ENCODE assay signal across 14 cellular contexts in the genomic region with DNA sequence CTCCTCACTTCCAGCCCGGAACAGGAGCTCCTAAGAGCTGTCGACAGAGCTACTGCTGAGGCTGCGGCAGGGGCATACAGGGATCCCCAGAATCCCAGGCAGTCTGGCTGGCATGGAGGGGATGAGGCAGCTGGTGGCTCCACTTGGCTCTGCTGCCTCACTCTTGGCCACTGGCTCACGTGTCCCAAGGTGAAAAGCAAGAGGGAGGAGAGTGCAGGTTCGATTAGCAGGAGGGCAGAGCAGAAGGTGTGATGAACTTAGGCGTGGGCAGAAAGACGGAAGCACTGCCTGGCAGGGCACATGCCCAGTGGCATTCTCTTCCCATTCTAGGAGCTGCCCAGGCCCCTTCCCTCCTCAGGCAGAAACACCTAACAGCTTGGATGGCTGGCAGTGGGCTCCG. TPM values are rescaled to one million over a fixed set of nuclear protein-coding genes. Genes with fewer than 3 reads are reported as not detected.
DNase-seq lines count a peak whose midpoint lies in the region; ATAC-seq and TF ChIP-seq lines count a peak whose summit lies in the region.
"Had no signal": no experiment of that assay in that cellular context is flagged by ENCODE, and none has a peak within 500 bp of the region (broad histone marks: within the 10 kb centered on the region; RNA-seq: fewer than 3 reads in every experiment).

No MANE protein-coding gene starts in this region.

- peak overlapping the region in 7 of 11 experiments; percentile 1 to 49 (median 8); a peak in 6 of 22 replicates for H3K9ac ChIP-seq in BLaER1 treated with 17β-estradiol and CSF1 and Interleukin-3, amounts not matched to agents 10 nM and 100 nM
- H3K9ac ChIP-seq in mesendoderm (ENCODE audit: low read length) = no peak overlapping the region

- no CpG with 5 or more reads among the region's 8 CpGs for WGBS in mesendoderm (ENCODE audit: extremely low coverage, insufficient coverage, low lambda C conversion rate)
- 65 to 72% methylated on average over 3 to 4 of the region's 8 CpGs for WGBS in gastroesophageal sphincter (ENCODE audit: low coverage in 1 of 2), 2 donors

- no peak overlapping the region for H4K5ac ChIP-seq in mesendoderm (ENCODE audit: low read length)

- POLR2A ChIA-PET in CD4-positive, alpha-beta memory T cell (lab: Charles Lee; ENCODE audit: partially characterized antibody) = interaction anchor here (0.6 to 3.0 kb wide), 9 partner anchors 10 to 72 kb away, joined by 3 to 22 read pairs (median 3); a partner anchor contains a TSS
- POLR2A ChIA-PET in activated CD8-positive, alpha-beta T cell treated with anti-CD3 and anti-CD28 coated beads, Interleukin-2, amount 10 ng/mL, durations not matched to agents 7 days and 5 days (lab: Charles Lee) = interaction anchor here (0.6 to 1.9 kb wide), 4 partner anchors 11 to 20 kb away, joined by 3 to 13 read pairs (median 4); a partner anchor contains a TSS

- no peaks in the 10 kb centered on the region for H3K36me3 Mint-ChIP-seq in CD4-positive, alpha-beta memory T cell
- H3K36me3 Mint-ChIP-seq in activated CD8-positive, alpha-beta T cell treated with anti-CD3 and anti-CD28 coated beads, Interleukin-2, amount 10 ng/mL, durations not matched to agents 7 days and 5 days (ENCODE audit: low read depth) = no peaks in the 10 kb centered on the region

- H3K4me2 ChIP-seq in BLaER1 treated with 17β-estradiol and CSF1 and Interleukin-3, amounts not matched to agents 10 nM and 100 nM = peak overlapping the region; percentile 70 to 92 (median 86)
- no peak overlapping the region for H3K4me2 ChIP-seq in mesendoderm (ENCODE audit: low read length)

- H3K4me1 ChIP-seq in BLaER1 treated with 17β-estradiol and CSF1 and Interleukin-3, amounts not matched to agents 10 nM and 100 nM = peaks cover 54 to 76% (median 66%) of the 10 kb centered on the region in 10 experiments
- H3K4me1 ChIP-seq in CD4-positive, alpha-beta memory T cell (ENCODE audit: insufficient read depth, low read length) = peaks cover 56% of the 10 kb centered on the region
- no peaks in the 10 kb centered on the region for H3K4me1 ChIP-seq in mesendoderm (ENCODE audit: control insufficient read depth, low read depth, low read length)
- H3K4me1 ChIP-seq in gastroesophageal sphincter = peaks cover 0 to 14% (median 8%) of the 10 kb centered on the region in 3 donors

- H3K18ac ChIP-seq in mesendoderm (ENCODE audit: low read length) = no peak overlapping the region

- H3K27me3 Mint-ChIP-seq in CD4-positive, alpha-beta memory T cell = no peaks in the 10 kb centered on the region
- no peaks in the 10 kb centered on the region for H3K27me3 Mint-ChIP-seq in activated CD8-positive, alpha-beta T cell treated with anti-CD3 and anti-CD28 coated beads, Interleukin-2, amount 10 ng/mL, durations not matched to agents 7 days and 5 days (ENCODE audit: low read depth)

- peaks cover 0 to 56% (median 0%) of the 10 kb centered on the region in 11 experiments; a peak in 6 of 22 replicates for H4K20me1 ChIP-seq in BLaER1 treated with 17β-estradiol and CSF1 and Interleukin-3, amounts not matched to agents 10 nM and 100 nM

- peak overlapping the region in 1 of 10 experiments; percentile 13; a peak in 1 of 20 replicates for H3K4me3 ChIP-seq in BLaER1 treated with 17β-estradiol and CSF1 and Interleukin-3, amounts not matched to agents 10 nM and 100 nM
- H3K4me3 ChIP-seq in CD4-positive, alpha-beta memory T cell (ENCODE audit: low read length in 2 of 2) = no peak overlapping the region
- H3K4me3 ChIP-seq in mesendoderm (ENCODE audit: low read length) (no peak overlapping the region), gastroesophageal sphincter (no peak overlapping the region)
- H3K4me3 ChIP-seq: thyroid gland had no signal

- intact Hi-C loops in CD4-positive, alpha-beta memory T cell (cut with micrococcal nuclease) = loop anchor here (1.0 kb wide), 2 partner anchors 12 to 22 kb away; a partner anchor contains a TSS

- H3K4me1 Mint-ChIP-seq in CD4-positive, alpha-beta memory T cell = peaks cover 45 to 75% (median 61%) of the 10 kb centered on the region in 4 donors
- H3K4me1 Mint-ChIP-seq in activated CD8-positive, alpha-beta T cell treated with anti-CD3 and anti-CD28 coated beads, Interleukin-2, amount 10 ng/mL, durations not matched to agents 7 days and 5 days (ENCODE audit: low read depth) = peaks cover 82% of the 10 kb centered on the region

- H3K79me1 ChIP-seq in mesendoderm (ENCODE audit: low read length) = no peaks in the 10 kb centered on the region

- H3K9me3 Mint-ChIP-seq in CD4-positive, alpha-beta memory T cell = no peaks in the 10 kb centered on the region
- H3K9me3 Mint-ChIP-seq in activated CD8-positive, alpha-beta T cell treated with anti-CD3 and anti-CD28 coated beads, Interleukin-2, amount 10 ng/mL, durations not matched to agents 7 days and 5 days (ENCODE audit: insufficient read depth) = no peaks in the 10 kb centered on the region

- TF ChIP-seq EP300 in gastroesophageal sphincter (IDR thresholded peaks at IDR 0.05) = no peak

- CTCF ChIA-PET in CD4-positive, alpha-beta memory T cell (lab: Charles Lee; ENCODE audit: partially characterized antibody) = interaction anchor here (0.7 to 2.4 kb wide), 4 partner anchors 9 to 24 kb away, joined by 3 to 10 read pairs (median 4); a partner anchor contains a TSS
- CTCF ChIA-PET in activated CD8-positive, alpha-beta T cell treated with anti-CD3 and anti-CD28 coated beads, Interleukin-2, amount 10 ng/mL, durations not matched to agents 7 days and 5 days (lab: Charles Lee) = interaction anchor here (0.7 to 2.4 kb wide), 5 partner anchors 10 to 71 kb away, joined by 3 to 17 read pairs (median 3); a partner anchor contains a TSS

- H2BK15ac ChIP-seq in mesendoderm (replicated peaks; ENCODE audit: low read depth) = no peak overlapping the region

- 0 out of 22 replicates have a peak overlapping the region, but pooled peaks of 1 of the 11 experiments have one; percentile 17 for H3K27ac ChIP-seq in BLaER1 treated with 17β-estradiol and CSF1 and Interleukin-3, amounts not matched to agents 10 nM and 100 nM
- no peak overlapping the region for H3K27ac ChIP-seq in CD4-positive, alpha-beta memory T cell (ENCODE audit: low read depth, low read length)
- H3K27ac ChIP-seq in mesendoderm (ENCODE audit: low read depth, low read length) (no peak overlapping the region), gastroesophageal sphincter (no peak overlapping the region)
- H3K27ac ChIP-seq: thyroid gland, VCaP had no signal

- H2BK120ac ChIP-seq in mesendoderm (ENCODE audit: low read depth, low read length) = no peak overlapping the region

- peaks cover 0 to 40% (median 0%) of the 10 kb centered on the region in 11 experiments; a peak in 6 of 22 replicates for H3K27me3 ChIP-seq in BLaER1 treated with 17β-estradiol and CSF1 and Interleukin-3, amounts not matched to agents 10 nM and 100 nM
- no peaks in the 10 kb centered on the region for H3K27me3 ChIP-seq in CD4-positive, alpha-beta memory T cell (ENCODE audit: insufficient read depth, low read length)
- no peaks in the 10 kb centered on the region for H3K27me3 ChIP-seq in mesendoderm (ENCODE audit: insufficient read depth, low read length, poor library complexity)
- H3K27me3 ChIP-seq in gastroesophageal sphincter = peaks cover 94% of the 10 kb centered on the region

- peak overlapping the region in 5 of 7 donors; percentile 48 to 86 (median 75) for H3K27ac Mint-ChIP-seq in CD4-positive, alpha-beta memory T cell
- peak overlapping the region; percentile 88 for H3K27ac Mint-ChIP-seq in activated CD8-positive, alpha-beta T cell treated with anti-CD3 and anti-CD28 coated beads, Interleukin-2, amount 10 ng/mL, durations not matched to agents 7 days and 5 days
- H3K27ac Mint-ChIP-seq: endodermal cell had no signal

- no peak overlapping the region for H2AK5ac ChIP-seq in mesendoderm (ENCODE audit: low read length)

- no peak overlapping the region for H3K4ac ChIP-seq in mesendoderm (ENCODE audit: low read depth, low read length)

- no peaks in the 10 kb centered on the region for H3K36me3 ChIP-seq in BLaER1 treated with 17β-estradiol and CSF1 and Interleukin-3, amounts not matched to agents 10 nM and 100 nM
- H3K36me3 ChIP-seq in CD4-positive, alpha-beta memory T cell (ENCODE audit: insufficient read depth, low read length) = no peaks in the 10 kb centered on the region
- H3K36me3 ChIP-seq in mesendoderm (ENCODE audit: control insufficient read depth, insufficient read depth, low read length) (no peaks in the 10 kb centered on the region), gastroesophageal sphincter (no peaks in the 10 kb centered on the region)
- H3K36me3 ChIP-seq: thyroid gland had no signal

- ATAC-seq in activated CD8-positive, alpha-beta T cell treated with anti-CD3 and anti-CD28 coated beads, Interleukin-2, amount 10 ng/mL, durations not matched to agents 7 days and 5 days = no peak
- no peak for ATAC-seq in gastroesophageal sphincter
- ATAC-seq in HG03457 (IDR thresholded peaks at IDR 0.05; ENCODE audit: unreplicated experiment) = no peak
- ATAC-seq: left colon had no signal

- H3K56ac ChIP-seq in mesendoderm (ENCODE audit: low read length) = peak overlapping the region; percentile 37

- no peak overlapping the region for H2BK5ac ChIP-seq in mesendoderm (ENCODE audit: low read length)

- no peaks in the 10 kb centered on the region for H3K9me3 ChIP-seq in BLaER1 treated with 17β-estradiol and CSF1 and Interleukin-3, amounts not matched to agents 10 nM and 100 nM (replicated peaks in 1 of 11)
- no peaks in the 10 kb centered on the region for H3K9me3 ChIP-seq in CD4-positive, alpha-beta memory T cell (ENCODE audit: control insufficient read depth in 1 of 2, low read length in 2 of 2)
- H3K9me3 ChIP-seq in gastroesophageal sphincter = no peaks in the 10 kb centered on the region
- H3K9me3 ChIP-seq: thyroid gland had no signal

- DNase-seq in CD4-positive, alpha-beta memory T cell = no peak
- DNase-seq in activated CD8-positive, alpha-beta T cell treated with anti-CD3 and anti-CD28 coated beads, Interleukin-2, amount 10 ng/mL, durations not matched to agents 7 days and 5 days = no peak
- no peak for DNase-seq in mesendoderm
- no peak for DNase-seq in activated gamma-delta T cell treated with Interleukin-2 at 50 U/mL for 16 hours
- DNase-seq: HCEC 1CT, left colon, thyroid gland had no signal

- peak overlapping the region in 5 of 8 donors; percentile 58 to 82 (median 73) for H3K4me3 Mint-ChIP-seq in CD4-positive, alpha-beta memory T cell
- H3K4me3 Mint-ChIP-seq in activated CD8-positive, alpha-beta T cell treated with anti-CD3 and anti-CD28 coated beads, Interleukin-2, amount 10 ng/mL, durations not matched to agents 7 days and 5 days = peak overlapping the region; percentile 53
- H3K4me3 Mint-ChIP-seq: endodermal cell had no signal

- no peak for TF ChIP-seq CTCF in gastroesophageal sphincter (IDR thresholded peaks at IDR 0.05)

- no peak for TF ChIP-seq POLR2A in gastroesophageal sphincter (IDR thresholded peaks at IDR 0.05)

- H4K8ac ChIP-seq in mesendoderm (ENCODE audit: low read depth, low read length) = no peak overlapping the region

- no peak overlapping the region for H3K23ac ChIP-seq in mesendoderm (ENCODE audit: low read length)

- no peaks in the 10 kb centered on the region for H3K79me2 ChIP-seq in mesendoderm (ENCODE audit: control insufficient read depth, insufficient read depth, low read length)

RNA-seq across cellular contexts. Expression of a gene that starts 11.3 kb away (rescaled TPM):
- total RNA-seq in CD4-positive, alpha-beta memory T cell = 10 to 100 TPM; 15.8 to 17.9 TPM
- polyA plus RNA-seq in CD4-positive, alpha-beta memory T cell = 10 to 100 TPM in 1 of 2 donors, 1 to 10 TPM in 1; 6.8 to 11.5 TPM
- total RNA-seq in activated CD8-positive, alpha-beta T cell treated with anti-CD3 and anti-CD28 coated beads, Interleukin-2, amount 10 ng/mL, durations not matched to agents 7 days and 5 days = 10 to 100 TPM; 27.4 to 27.5 TPM
- 0.01 TPM for polyA plus RNA-seq in mesendoderm (2013, experiment 1 of 2)
- polyA plus RNA-seq in mesendoderm (2013, experiment 2 of 2) = 0.04 TPM
- 1 to 10 TPM in 1 of 4 donors, under 1 TPM in 1, not detected in 2; 0.94 to 1.1 TPM for total RNA-seq in gastroesophageal sphincter
- total RNA-seq: endodermal cell, osteoblast had no signal
- polyA plus RNA-seq: BJ had no signal

RNA-seq across cellular contexts. Expression of a gene that starts 27.8 kb away (rescaled TPM):
- total RNA-seq in CD4-positive, alpha-beta memory T cell = 1 to 10 TPM; 6.7 to 7.4 TPM
- under 1 TPM; 0.49 to 0.68 TPM for polyA plus RNA-seq in CD4-positive, alpha-beta memory T cell
- 1 to 10 TPM; 2.4 to 3.7 TPM for total RNA-seq in activated CD8-positive, alpha-beta T cell treated with anti-CD3 and anti-CD28 coated beads, Interleukin-2, amount 10 ng/mL, durations not matched to agents 7 days and 5 days
- 8.1 TPM for polyA plus RNA-seq in mesendoderm (2013, experiment 1 of 2)
- polyA plus RNA-seq in mesendoderm (2013, experiment 2 of 2) = 7.0 TPM
- 10 to 100 TPM; 13.9 to 25.1 (median 18.0) TPM for total RNA-seq in gastroesophageal sphincter

Comparison
In these comparisons a context has a peak if more than half of its experiments do, and no peak if none do; other contexts are left out.
1. RNA of a gene that starts 11.3 kb away (total RNA-seq): 27.4 to 27.5 TPM in activated CD8-positive, alpha-beta T cell treated with anti-CD3 and anti-CD28 coated beads, Interleukin-2, amount 10 ng/mL, durations not matched to agents 7 days and 5 days and 15.8 to 17.9 TPM in CD4-positive, alpha-beta memory T cell; 0.94 to 1.1 TPM in gastroesophageal sphincter; every median in the first group is over 4 times any median in the second.